In genomic region chr15:55586808-55587207, GRCh38 we compare ENCODE assay signal across 1 cellular context.
TF ChIP-seq lines count a peak whose summit lies in the region.

No MANE protein-coding gene starts in this region.

TF ChIP-seq in IMR-90, 13 proteins besides CTCF, POLR2A, EP300 and RAD21 (continued from another document):
- TF ChIP-seq ELK1 (IDR thresholded peaks at IDR 0.05; ENCODE audit: borderline replicate concordance, low read depth, low read length) (no peak), SMC3 (IDR thresholded peaks at IDR 0.05; ENCODE audit: low read depth, low read length) (no peak), RFX5 (IDR thresholded peaks at IDR 0.05; ENCODE audit: low read depth, low read length) (no peak), NFE2L2 (IDR thresholded peaks at IDR 0.05; ENCODE audit: low read depth, low read length) (no peak), RCOR1 (IDR thresholded peaks at IDR 0.05; ENCODE audit: insufficient replicate concordance, low read length) (no peak), MAZ (IDR thresholded peaks at IDR 0.05; ENCODE audit: borderline replicate concordance, low read depth, low read length) (no peak), FOS (IDR thresholded peaks at IDR 0.05; ENCODE audit: low read depth, low read length) (no peak), MAFK (IDR thresholded peaks at IDR 0.05; ENCODE audit: low read depth, low read length) (no peak)
- TF ChIP-seq, protein P1, sequence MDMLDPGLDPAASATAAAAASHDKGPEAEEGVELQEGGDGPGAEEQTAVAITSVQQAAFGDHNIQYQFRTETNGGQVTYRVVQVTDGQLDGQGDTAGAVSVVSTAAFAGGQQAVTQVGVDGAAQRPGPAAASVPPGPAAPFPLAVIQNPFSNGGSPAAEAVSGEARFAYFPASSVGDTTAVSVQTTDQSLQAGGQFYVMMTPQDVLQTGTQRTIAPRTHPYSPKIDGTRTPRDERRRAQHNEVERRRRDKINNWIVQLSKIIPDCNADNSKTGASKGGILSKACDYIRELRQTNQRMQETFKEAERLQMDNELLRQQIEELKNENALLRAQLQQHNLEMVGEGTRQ (IDR thresholded peaks at IDR 0.05; ENCODE audit: low read depth, low read length): no peak
